29 cellular contexts compared by ENCODE assay signal in the genomic region with DNA sequence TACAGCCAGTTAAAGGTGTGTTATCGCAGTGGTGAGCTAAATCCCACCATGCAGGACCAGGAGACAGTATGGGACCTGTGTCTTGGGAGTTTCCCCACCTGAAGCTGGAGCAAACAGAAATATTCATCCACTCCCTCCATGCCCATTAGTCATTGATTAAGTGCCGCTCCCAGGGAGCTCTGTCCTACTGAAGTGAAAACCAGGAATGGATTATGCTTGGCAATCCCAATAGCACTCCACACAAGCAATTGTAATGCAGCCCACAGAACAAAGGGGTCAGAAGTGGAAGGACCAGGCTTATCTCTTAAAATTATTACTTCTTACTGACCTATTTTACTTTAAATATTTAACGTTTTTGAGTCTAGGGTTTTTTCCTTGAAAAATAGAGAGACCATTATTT.
"Had no signal": no experiment of that assay in that cellular context is flagged by ENCODE, and none has a peak within 500 bp of the region (broad histone marks: within the 10 kb centered on the region; RNA-seq: fewer than 3 reads in every experiment).

No MANE protein-coding gene starts in this region.

- H3K4me3 Mint-ChIP-seq: activated B cell treated with CpG ODN at 0.5 μM for 24 hours; activated CD4-positive, alpha-beta memory T cell treated with anti-CD3 and anti-CD28 coated beads, Interleukin-2, amount 10 ng/mL, durations not matched to agents 7 days and 5 days; activated CD4-positive, alpha-beta T cell treated with anti-CD3 and anti-CD28 coated beads for 36 hours; activated CD4-positive, alpha-beta T cell treated with anti-CD3 and anti-CD28 coated beads, Interleukin-2, amount 10 ng/mL, durations not matched to agents 24 days and 14 days; activated naive CD4-positive, alpha-beta T cell treated with anti-CD3 and anti-CD28 coated beads for 36 hours; activated naive CD4-positive, alpha-beta T cell treated with anti-CD3 and anti-CD28 coated beads, Interleukin-2, amount 50 U/mL, for 24 hours; activated naive CD8-positive, alpha-beta T cell treated with anti-CD3 and anti-CD28 coated beads for 36 hours; activated naive CD8-positive, alpha-beta T cell treated with anti-CD3 and anti-CD28 coated beads, Interleukin-2, amount 50 U/mL, for 24 hours; activated T-cell treated with anti-CD3 and anti-CD28 coated beads, Interleukin-2, amount 50 U/mL, for 24 hours; activated T-cell treated with anti-CD3 and anti-CD28 coated beads, Interleukin-2, amount 50 U/mL, for 72 hours; effector memory CD8-positive, alpha-beta T cell; T-helper 17 cell; T-helper 2 cell treated with Interferon-gamma antibody and Interleukin-4, amounts not matched to agents 5 μg/mL and 100 μg/mL, for 36 hours had no signal

- H3K27ac ChIP-seq: adrenal gland, body of pancreas, epithelial cell of prostate, esophagus squamous epithelium had no signal

- H3K27me3 ChIP-seq: adrenal gland, body of pancreas, esophagus squamous epithelium had no signal

- H3K27ac Mint-ChIP-seq: activated B cell treated with CpG ODN at 0.5 μM for 24 hours; activated CD4-positive, alpha-beta memory T cell treated with anti-CD3 and anti-CD28 coated beads, Interleukin-2, amount 10 ng/mL, durations not matched to agents 7 days and 5 days; activated CD4-positive, alpha-beta T cell treated with anti-CD3 and anti-CD28 coated beads for 36 hours; activated CD4-positive, alpha-beta T cell treated with anti-CD3 and anti-CD28 coated beads, Interleukin-2, amount 10 ng/mL, durations not matched to agents 24 days and 14 days; activated naive CD4-positive, alpha-beta T cell treated with anti-CD3 and anti-CD28 coated beads for 36 hours; activated naive CD4-positive, alpha-beta T cell treated with anti-CD3 and anti-CD28 coated beads, Interleukin-2, amount 50 U/mL, for 24 hours; activated naive CD8-positive, alpha-beta T cell treated with anti-CD3 and anti-CD28 coated beads for 36 hours; activated naive CD8-positive, alpha-beta T cell treated with anti-CD3 and anti-CD28 coated beads, Interleukin-2, amount 50 U/mL, for 24 hours; activated T-cell treated with anti-CD3 and anti-CD28 coated beads, Interleukin-2, amount 50 U/mL, for 24 hours; activated T-cell treated with anti-CD3 and anti-CD28 coated beads, Interleukin-2, amount 50 U/mL, for 72 hours; effector memory CD8-positive, alpha-beta T cell; T-helper 17 cell; T-helper 2 cell treated with Interferon-gamma antibody and Interleukin-4, amounts not matched to agents 5 μg/mL and 100 μg/mL, for 36 hours had no signal

- DNase-seq: activated B cell treated with CpG ODN at 0.5 μM for 24 hours; activated CD4-positive, alpha-beta memory T cell treated with anti-CD3 and anti-CD28 coated beads, Interleukin-2, amount 10 ng/mL, durations not matched to agents 7 days and 5 days; activated CD4-positive, alpha-beta T cell treated with anti-CD3 and anti-CD28 coated beads for 36 hours; activated CD4-positive, alpha-beta T cell treated with anti-CD3 and anti-CD28 coated beads, Interleukin-2, amount 10 ng/mL, durations not matched to agents 24 days and 14 days; activated CD4-positive, CD25-positive, alpha-beta regulatory T cell treated with anti-CD3 and anti-CD28 coated beads, Interleukin-2, amount 50 U/mL, for 72 hours; activated CD8-positive, alpha-beta memory T cell treated with anti-CD3 and anti-CD28 coated beads, Interleukin-2, amount 50 U/mL, for 48 hours; activated naive CD4-positive, alpha-beta T cell treated with anti-CD3 and anti-CD28 coated beads for 36 hours; activated naive CD8-positive, alpha-beta T cell treated with anti-CD3 and anti-CD28 coated beads for 36 hours; activated naive CD8-positive, alpha-beta T cell treated with anti-CD3 and anti-CD28 coated beads, Interleukin-2, amount 50 U/mL, for 24 hours; activated T-cell treated with anti-CD3 and anti-CD28 coated beads for 4 hours; activated T-cell treated with anti-CD3 and anti-CD28 coated beads, Interleukin-2, amount 50 U/mL, for 24 hours; activated T-cell treated with anti-CD3 and anti-CD28 coated beads, Interleukin-2, amount 50 U/mL, for 72 hours; adrenal gland; amygdala; aorta; body of pancreas; caudate nucleus; cortex of kidney; dermis blood vessel endothelial cell; effector CD4-positive, alpha-beta T cell; effector memory CD8-positive, alpha-beta T cell; esophagus squamous epithelium; head of caudate nucleus; T-helper 1 cell; T-helper 17 cell; T1000 had no signal

- H3K4me1 Mint-ChIP-seq: activated B cell treated with CpG ODN at 0.5 μM for 24 hours; activated CD4-positive, alpha-beta memory T cell treated with anti-CD3 and anti-CD28 coated beads, Interleukin-2, amount 10 ng/mL, durations not matched to agents 7 days and 5 days; activated CD4-positive, alpha-beta T cell treated with anti-CD3 and anti-CD28 coated beads for 36 hours; activated CD4-positive, alpha-beta T cell treated with anti-CD3 and anti-CD28 coated beads, Interleukin-2, amount 10 ng/mL, durations not matched to agents 24 days and 14 days; activated naive CD4-positive, alpha-beta T cell treated with anti-CD3 and anti-CD28 coated beads, Interleukin-2, amount 50 U/mL, for 24 hours; activated naive CD8-positive, alpha-beta T cell treated with anti-CD3 and anti-CD28 coated beads for 36 hours; activated naive CD8-positive, alpha-beta T cell treated with anti-CD3 and anti-CD28 coated beads, Interleukin-2, amount 50 U/mL, for 24 hours; T-helper 17 cell had no signal

- H3K36me3 ChIP-seq: adrenal gland, esophagus squamous epithelium had no signal

- H3K9me3 Mint-ChIP-seq: activated B cell treated with CpG ODN at 0.5 μM for 24 hours; activated CD4-positive, alpha-beta T cell treated with anti-CD3 and anti-CD28 coated beads, Interleukin-2, amount 10 ng/mL, durations not matched to agents 24 days and 14 days; activated naive CD4-positive, alpha-beta T cell treated with anti-CD3 and anti-CD28 coated beads for 36 hours; activated naive CD4-positive, alpha-beta T cell treated with anti-CD3 and anti-CD28 coated beads, Interleukin-2, amount 50 U/mL, for 24 hours; activated naive CD8-positive, alpha-beta T cell treated with anti-CD3 and anti-CD28 coated beads for 36 hours; activated naive CD8-positive, alpha-beta T cell treated with anti-CD3 and anti-CD28 coated beads, Interleukin-2, amount 50 U/mL, for 24 hours; activated T-cell treated with anti-CD3 and anti-CD28 coated beads, Interleukin-2, amount 50 U/mL, for 24 hours; activated T-cell treated with anti-CD3 and anti-CD28 coated beads, Interleukin-2, amount 50 U/mL, for 72 hours; T-helper 2 cell treated with Interferon-gamma antibody and Interleukin-4, amounts not matched to agents 5 μg/mL and 100 μg/mL, for 36 hours had no signal

- ATAC-seq: activated CD4-positive, alpha-beta T cell treated with anti-CD3 and anti-CD28 coated beads for 36 hours; activated naive CD8-positive, alpha-beta T cell treated with anti-CD3 and anti-CD28 coated beads, Interleukin-2, amount 50 U/mL, for 24 hours; activated T-cell treated with anti-CD3 and anti-CD28 coated beads, Interleukin-2, amount 50 U/mL, for 72 hours; body of pancreas; effector memory CD8-positive, alpha-beta T cell; T-helper 17 cell had no signal

- H3K9me3 ChIP-seq: adrenal gland, body of pancreas, esophagus squamous epithelium had no signal

- H3K4me1 ChIP-seq: adrenal gland, body of pancreas, esophagus squamous epithelium had no signal

- H3K27me3 Mint-ChIP-seq: activated B cell treated with CpG ODN at 0.5 μM for 24 hours; activated CD4-positive, alpha-beta memory T cell treated with anti-CD3 and anti-CD28 coated beads, Interleukin-2, amount 10 ng/mL, durations not matched to agents 7 days and 5 days; activated CD4-positive, alpha-beta T cell treated with anti-CD3 and anti-CD28 coated beads for 36 hours; activated CD4-positive, alpha-beta T cell treated with anti-CD3 and anti-CD28 coated beads, Interleukin-2, amount 10 ng/mL, durations not matched to agents 24 days and 14 days; activated T-cell treated with anti-CD3 and anti-CD28 coated beads, Interleukin-2, amount 50 U/mL, for 24 hours; effector memory CD8-positive, alpha-beta T cell; T-helper 17 cell had no signal

- H3K4me3 ChIP-seq: adrenal gland, body of pancreas, esophagus squamous epithelium had no signal

- H3K36me3 Mint-ChIP-seq: activated naive CD4-positive, alpha-beta T cell treated with anti-CD3 and anti-CD28 coated beads, Interleukin-2, amount 50 U/mL, for 24 hours; activated naive CD8-positive, alpha-beta T cell treated with anti-CD3 and anti-CD28 coated beads for 36 hours had no signal
